In genomic region chr3:32825601-32826375, GRCh38 we compare ENCODE assay signal across 1 cellular context.
TF ChIP-seq lines count a peak whose summit lies in the region.

No MANE protein-coding gene starts in this region.

TF ChIP-seq in HepG2, 621 proteins besides CTCF, POLR2A, EP300 and RAD21 (continued from another document and continues in another):
- TF ChIP-seq ZBTB39 (CRISPR knock-in tag; IDR thresholded peaks at IDR 0.05), result no peak
- TF ChIP-seq ZNF256 (CRISPR knock-in tag; conservative IDR thresholded peaks at IDR 0.05), result no peak
- TF ChIP-seq NFYB (CRISPR knock-in tag; IDR thresholded peaks at IDR 0.05), result no peak
- no peak for TF ChIP-seq CEBPB (IDR thresholded peaks at IDR 0.05; ENCODE audit: borderline replicate concordance, low read depth, low read length)
- no peak for TF ChIP-seq FOXA1 (IDR thresholded peaks at IDR 0.05)
- 0 out of 2 replicates have a peak, but pooled peaks have one; percentile 8 for TF ChIP-seq FOXA1 (CRISPR knock-in tag; IDR thresholded peaks at IDR 0.05)
- TF ChIP-seq, protein P1, sequence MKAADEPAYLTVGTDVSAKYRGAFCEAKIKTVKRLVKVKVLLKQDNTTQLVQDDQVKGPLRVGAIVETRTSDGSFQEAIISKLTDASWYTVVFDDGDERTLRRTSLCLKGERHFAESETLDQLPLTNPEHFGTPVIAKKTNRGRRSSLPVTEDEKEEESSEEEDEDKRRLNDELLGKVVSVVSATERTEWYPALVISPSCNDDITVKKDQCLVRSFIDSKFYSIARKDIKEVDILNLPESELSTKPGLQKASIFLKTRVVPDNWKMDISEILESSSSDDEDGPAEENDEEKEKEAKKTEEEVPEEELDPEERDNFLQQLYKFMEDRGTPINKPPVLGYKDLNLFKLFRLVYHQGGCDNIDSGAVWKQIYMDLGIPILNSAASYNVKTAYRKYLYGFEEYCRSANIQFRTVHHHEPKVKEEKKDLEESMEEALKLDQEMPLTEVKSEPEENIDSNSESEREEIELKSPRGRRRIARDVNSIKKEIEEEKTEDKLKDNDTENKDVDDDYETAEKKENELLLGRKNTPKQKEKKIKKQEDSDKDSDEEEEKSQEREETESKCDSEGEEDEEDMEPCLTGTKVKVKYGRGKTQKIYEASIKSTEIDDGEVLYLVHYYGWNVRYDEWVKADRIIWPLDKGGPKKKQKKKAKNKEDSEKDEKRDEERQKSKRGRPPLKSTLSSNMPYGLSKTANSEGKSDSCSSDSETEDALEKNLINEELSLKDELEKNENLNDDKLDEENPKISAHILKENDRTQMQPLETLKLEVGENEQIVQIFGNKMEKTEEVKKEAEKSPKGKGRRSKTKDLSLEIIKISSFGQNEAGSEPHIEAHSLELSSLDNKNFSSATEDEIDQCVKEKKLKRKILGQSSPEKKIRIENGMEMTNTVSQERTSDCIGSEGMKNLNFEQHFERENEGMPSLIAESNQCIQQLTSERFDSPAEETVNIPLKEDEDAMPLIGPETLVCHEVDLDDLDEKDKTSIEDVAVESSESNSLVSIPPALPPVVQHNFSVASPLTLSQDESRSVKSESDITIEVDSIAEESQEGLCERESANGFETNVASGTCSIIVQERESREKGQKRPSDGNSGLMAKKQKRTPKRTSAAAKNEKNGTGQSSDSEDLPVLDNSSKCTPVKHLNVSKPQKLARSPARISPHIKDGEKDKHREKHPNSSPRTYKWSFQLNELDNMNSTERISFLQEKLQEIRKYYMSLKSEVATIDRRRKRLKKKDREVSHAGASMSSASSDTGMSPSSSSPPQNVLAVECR (CRISPR knock-in tag; IDR thresholded peaks at IDR 0.05; ENCODE audit: borderline replicate concordance), result no peak
- TF ChIP-seq ZBTB8A (CRISPR knock-in tag; IDR thresholded peaks at IDR 0.05; ENCODE audit: borderline replicate concordance, low read depth), result no peak
- no peak for TF ChIP-seq HOXA3 (CRISPR knock-in tag; IDR thresholded peaks at IDR 0.05)
- no peak for TF ChIP-seq KDM6A (CRISPR knock-in tag; IDR thresholded peaks at IDR 0.05; ENCODE audit: low read depth)
- no peak for TF ChIP-seq BHLHE40 (IDR thresholded peaks at IDR 0.05; ENCODE audit: low read length)
- TF ChIP-seq SMYD3 (CRISPR knock-in tag; IDR thresholded peaks at IDR 0.05), result no peak; the same call in 1 of the 2 replicates
- TF ChIP-seq KMT2B (CRISPR knock-in tag; IDR thresholded peaks at IDR 0.05), result no peak
- TF ChIP-seq AGO1 (IDR thresholded peaks at IDR 0.05; ENCODE audit: low read depth, low read length, poor library complexity, severe bottlenecking), result no peak
- no peak for TF ChIP-seq ZNF136 (CRISPR knock-in tag; IDR thresholded peaks at IDR 0.05; ENCODE audit: low read depth)
- TF ChIP-seq MAF1 (CRISPR knock-in tag; IDR thresholded peaks at IDR 0.05; ENCODE audit: borderline replicate concordance), result no peak
- TF ChIP-seq FOXK1 (CRISPR knock-in tag; IDR thresholded peaks at IDR 0.05; ENCODE audit: borderline replicate concordance, low read depth), result no peak
- TF ChIP-seq FOXP4 (CRISPR knock-in tag; IDR thresholded peaks at IDR 0.05), result peak; percentile 17; the same call in 1 of the 2 replicates
- TF ChIP-seq, protein P2, sequence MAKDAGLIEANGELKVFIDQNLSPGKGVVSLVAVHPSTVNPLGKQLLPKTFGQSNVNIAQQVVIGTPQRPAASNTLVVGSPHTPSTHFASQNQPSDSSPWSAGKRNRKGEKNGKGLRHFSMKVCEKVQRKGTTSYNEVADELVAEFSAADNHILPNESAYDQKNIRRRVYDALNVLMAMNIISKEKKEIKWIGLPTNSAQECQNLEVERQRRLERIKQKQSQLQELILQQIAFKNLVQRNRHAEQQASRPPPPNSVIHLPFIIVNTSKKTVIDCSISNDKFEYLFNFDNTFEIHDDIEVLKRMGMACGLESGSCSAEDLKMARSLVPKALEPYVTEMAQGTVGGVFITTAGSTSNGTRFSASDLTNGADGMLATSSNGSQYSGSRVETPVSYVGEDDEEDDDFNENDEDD (CRISPR knock-in tag; IDR thresholded peaks at IDR 0.05; ENCODE audit: borderline replicate concordance), result no peak
- no peak for TF ChIP-seq ARNTL (CRISPR knock-in tag; IDR thresholded peaks at IDR 0.05)
- TF ChIP-seq ETV5 (CRISPR knock-in tag; IDR thresholded peaks at IDR 0.05; ENCODE audit: borderline replicate concordance), result no peak
- no peak for TF ChIP-seq RBAK (CRISPR knock-in tag; IDR thresholded peaks at IDR 0.05)
- no peak for TF ChIP-seq ATRX (CRISPR knock-in tag; IDR thresholded peaks at IDR 0.05; ENCODE audit: borderline replicate concordance)
- TF ChIP-seq SOX6 (IDR thresholded peaks at IDR 0.05), result no peak
- 0 out of 2 replicates have a peak, but pooled peaks have one; percentile 20 for TF ChIP-seq SOX6 (CRISPR knock-in tag; IDR thresholded peaks at IDR 0.05)
- no peak for TF ChIP-seq ZNF670 (CRISPR knock-in tag; IDR thresholded peaks at IDR 0.05; ENCODE audit: borderline replicate concordance)
- TF ChIP-seq SPEN (CRISPR knock-in tag; IDR thresholded peaks at IDR 0.05; ENCODE audit: low read depth), result 0 out of 2 replicates have a peak, but pooled peaks have one; percentile 18
- TF ChIP-seq, protein P3, sequence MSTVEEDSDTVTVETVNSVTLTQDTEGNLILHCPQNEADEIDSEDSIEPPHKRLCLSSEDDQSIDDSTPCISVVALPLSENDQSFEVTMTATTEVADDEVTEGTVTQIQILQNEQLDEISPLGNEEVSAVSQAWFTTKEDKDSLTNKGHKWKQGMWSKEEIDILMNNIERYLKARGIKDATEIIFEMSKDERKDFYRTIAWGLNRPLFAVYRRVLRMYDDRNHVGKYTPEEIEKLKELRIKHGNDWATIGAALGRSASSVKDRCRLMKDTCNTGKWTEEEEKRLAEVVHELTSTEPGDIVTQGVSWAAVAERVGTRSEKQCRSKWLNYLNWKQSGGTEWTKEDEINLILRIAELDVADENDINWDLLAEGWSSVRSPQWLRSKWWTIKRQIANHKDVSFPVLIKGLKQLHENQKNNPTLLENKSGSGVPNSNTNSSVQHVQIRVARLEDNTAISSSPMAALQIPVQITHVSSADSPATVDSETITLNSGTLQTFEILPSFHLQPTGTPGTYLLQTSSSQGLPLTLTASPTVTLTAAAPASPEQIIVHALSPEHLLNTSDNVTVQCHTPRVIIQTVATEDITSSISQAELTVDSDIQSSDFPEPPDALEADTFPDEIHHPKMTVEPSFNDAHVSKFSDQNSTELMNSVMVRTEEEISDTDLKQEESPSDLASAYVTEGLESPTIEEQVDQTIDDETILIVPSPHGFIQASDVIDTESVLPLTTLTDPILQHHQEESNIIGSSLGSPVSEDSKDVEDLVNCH (CRISPR knock-in tag; IDR thresholded peaks at IDR 0.05), result no peak
- no peak for TF ChIP-seq ZNF44 (CRISPR knock-in tag; IDR thresholded peaks at IDR 0.05)
- no peak for TF ChIP-seq ZNF260 (CRISPR knock-in tag; IDR thresholded peaks at IDR 0.05; ENCODE audit: borderline replicate concordance, low read depth)
- TF ChIP-seq, protein P4, sequence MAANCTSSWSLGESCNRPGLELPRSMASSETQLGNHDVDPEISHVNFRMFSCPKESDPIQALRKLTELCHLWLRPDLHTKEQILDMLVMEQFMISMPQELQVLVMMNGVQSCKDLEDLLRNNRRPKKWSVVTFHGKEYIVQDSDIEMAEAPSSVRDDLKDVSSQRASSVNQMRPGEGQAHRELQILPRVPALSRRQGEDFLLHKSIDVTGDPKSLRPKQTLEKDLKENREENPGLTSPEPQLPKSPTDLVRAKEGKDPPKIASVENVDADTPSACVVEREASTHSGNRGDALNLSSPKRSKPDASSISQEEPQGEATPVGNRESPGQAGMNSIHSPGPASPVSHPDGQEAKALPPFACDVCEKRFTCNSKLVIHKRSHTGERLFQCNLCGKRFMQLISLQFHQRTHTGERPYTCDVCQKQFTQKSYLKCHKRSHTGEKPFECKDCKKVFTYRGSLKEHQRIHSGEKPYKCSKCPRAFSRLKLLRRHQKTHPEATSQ (CRISPR knock-in tag; IDR thresholded peaks at IDR 0.05; ENCODE audit: borderline replicate concordance), result 0 out of 2 replicates have a peak, but pooled peaks have one; percentile 15
- no peak for TF ChIP-seq KAT8 (CRISPR knock-in tag; IDR thresholded peaks at IDR 0.05)
- TF ChIP-seq, protein P5, sequence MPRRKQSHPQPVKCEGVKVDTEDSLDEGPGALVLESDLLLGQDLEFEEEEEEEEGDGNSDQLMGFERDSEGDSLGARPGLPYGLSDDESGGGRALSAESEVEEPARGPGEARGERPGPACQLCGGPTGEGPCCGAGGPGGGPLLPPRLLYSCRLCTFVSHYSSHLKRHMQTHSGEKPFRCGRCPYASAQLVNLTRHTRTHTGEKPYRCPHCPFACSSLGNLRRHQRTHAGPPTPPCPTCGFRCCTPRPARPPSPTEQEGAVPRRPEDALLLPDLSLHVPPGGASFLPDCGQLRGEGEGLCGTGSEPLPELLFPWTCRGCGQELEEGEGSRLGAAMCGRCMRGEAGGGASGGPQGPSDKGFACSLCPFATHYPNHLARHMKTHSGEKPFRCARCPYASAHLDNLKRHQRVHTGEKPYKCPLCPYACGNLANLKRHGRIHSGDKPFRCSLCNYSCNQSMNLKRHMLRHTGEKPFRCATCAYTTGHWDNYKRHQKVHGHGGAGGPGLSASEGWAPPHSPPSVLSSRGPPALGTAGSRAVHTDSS (CRISPR knock-in tag; conservative IDR thresholded peaks at IDR 0.05), result no peak
- no peak for TF ChIP-seq ZNF720 (CRISPR knock-in tag; IDR thresholded peaks at IDR 0.05)
- TF ChIP-seq, protein P6, sequence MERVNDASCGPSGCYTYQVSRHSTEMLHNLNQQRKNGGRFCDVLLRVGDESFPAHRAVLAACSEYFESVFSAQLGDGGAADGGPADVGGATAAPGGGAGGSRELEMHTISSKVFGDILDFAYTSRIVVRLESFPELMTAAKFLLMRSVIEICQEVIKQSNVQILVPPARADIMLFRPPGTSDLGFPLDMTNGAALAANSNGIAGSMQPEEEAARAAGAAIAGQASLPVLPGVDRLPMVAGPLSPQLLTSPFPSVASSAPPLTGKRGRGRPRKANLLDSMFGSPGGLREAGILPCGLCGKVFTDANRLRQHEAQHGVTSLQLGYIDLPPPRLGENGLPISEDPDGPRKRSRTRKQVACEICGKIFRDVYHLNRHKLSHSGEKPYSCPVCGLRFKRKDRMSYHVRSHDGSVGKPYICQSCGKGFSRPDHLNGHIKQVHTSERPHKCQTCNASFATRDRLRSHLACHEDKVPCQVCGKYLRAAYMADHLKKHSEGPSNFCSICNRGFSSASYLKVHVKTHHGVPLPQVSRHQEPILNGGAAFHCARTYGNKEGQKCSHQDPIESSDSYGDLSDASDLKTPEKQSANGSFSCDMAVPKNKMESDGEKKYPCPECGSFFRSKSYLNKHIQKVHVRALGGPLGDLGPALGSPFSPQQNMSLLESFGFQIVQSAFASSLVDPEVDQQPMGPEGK (CRISPR knock-in tag; IDR thresholded peaks at IDR 0.05), result peak; percentile 28; the same call in 1 of the 2 replicates
- no peak for TF ChIP-seq DMAP1 (CRISPR knock-in tag; IDR thresholded peaks at IDR 0.05)
- TF ChIP-seq SSRP1 (CRISPR knock-in tag; IDR thresholded peaks at IDR 0.05), result no peak
- TF ChIP-seq SIX4 (CRISPR knock-in tag; IDR thresholded peaks at IDR 0.05), result peak; percentile 70
- TF ChIP-seq ZNF10 (CRISPR knock-in tag; IDR thresholded peaks at IDR 0.05; ENCODE audit: borderline replicate concordance, low read depth), result no peak
- TF ChIP-seq, protein P7, sequence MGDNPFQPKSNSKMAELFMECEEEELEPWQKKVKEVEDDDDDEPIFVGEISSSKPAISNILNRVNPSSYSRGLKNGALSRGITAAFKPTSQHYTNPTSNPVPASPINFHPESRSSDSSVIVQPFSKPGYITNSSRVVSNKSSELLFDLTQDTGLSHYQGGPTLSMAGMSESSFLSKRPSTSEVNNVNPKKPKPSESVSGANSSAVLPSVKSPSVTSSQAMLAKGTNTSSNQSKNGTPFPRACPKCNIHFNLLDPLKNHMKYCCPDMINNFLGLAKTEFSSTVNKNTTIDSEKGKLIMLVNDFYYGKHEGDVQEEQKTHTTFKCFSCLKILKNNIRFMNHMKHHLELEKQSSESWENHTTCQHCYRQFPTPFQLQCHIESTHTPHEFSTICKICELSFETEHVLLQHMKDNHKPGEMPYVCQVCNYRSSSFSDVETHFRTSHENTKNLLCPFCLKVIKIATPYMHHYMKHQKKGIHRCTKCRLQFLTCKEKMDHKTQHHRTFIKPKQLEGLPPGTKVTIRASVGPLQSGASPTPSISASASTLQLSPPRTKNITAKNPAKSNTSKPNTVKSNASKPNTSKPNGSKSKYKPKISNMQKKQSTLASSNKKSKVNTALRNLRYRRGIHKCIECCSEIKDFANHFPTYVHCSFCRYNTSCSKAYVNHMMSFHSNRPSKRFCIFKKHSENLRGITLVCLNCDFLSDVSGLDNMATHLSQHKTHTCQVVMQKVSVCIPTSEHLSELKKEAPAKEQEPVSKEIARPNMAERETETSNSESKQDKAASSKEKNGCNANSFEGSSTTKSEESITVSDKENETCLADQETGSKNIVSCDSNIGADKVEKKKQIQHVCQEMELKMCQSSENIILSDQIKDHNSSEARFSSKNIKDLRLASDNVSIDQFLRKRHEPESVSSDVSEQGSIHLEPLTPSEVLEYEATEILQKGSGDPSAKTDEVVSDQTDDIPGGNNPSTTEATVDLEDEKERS (CRISPR knock-in tag; IDR thresholded peaks at IDR 0.05), result no peak
- no peak for TF ChIP-seq SMAD9 (CRISPR knock-in tag; IDR thresholded peaks at IDR 0.05)
- TF ChIP-seq NONO (IDR thresholded peaks at IDR 0.05), result no peak
- 0 out of 2 replicates have a peak, but pooled peaks have one; percentile 31 for TF ChIP-seq NONO (CRISPR knock-in tag; conservative IDR thresholded peaks at IDR 0.05)
- TF ChIP-seq ZNF234 (CRISPR knock-in tag; conservative IDR thresholded peaks at IDR 0.05), result no peak
- no peak for TF ChIP-seq ZNF235 (CRISPR knock-in tag; IDR thresholded peaks at IDR 0.05; ENCODE audit: borderline replicate concordance)
- no peak for TF ChIP-seq PAF1 (CRISPR knock-in tag; IDR thresholded peaks at IDR 0.05)
